Comparison of ENCODE assay signal across 28 cellular contexts in the genomic region with DNA sequence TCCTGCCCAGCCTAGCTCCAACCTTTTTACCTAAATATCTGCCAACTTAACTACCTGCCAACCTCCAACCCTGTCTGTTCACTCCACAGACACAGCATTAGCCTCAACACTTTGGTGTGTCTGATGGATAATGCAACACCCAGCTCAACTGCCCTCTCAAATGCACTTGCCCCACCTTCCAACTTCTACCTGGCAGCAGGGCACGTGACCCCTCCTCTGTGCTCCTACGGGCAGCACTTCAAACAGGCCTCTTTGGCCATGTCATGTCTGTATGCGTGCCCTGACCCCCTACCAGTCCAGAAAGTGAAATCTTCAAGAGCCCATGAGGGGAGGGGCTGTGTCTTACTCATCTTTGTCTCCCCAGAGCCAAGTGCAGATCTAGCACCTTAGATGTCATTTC. TPM values are rescaled to one million over a fixed set of nuclear protein-coding genes. Genes with fewer than 3 reads are reported as not detected.
A peak's percentile ranks its signal among the peaks of the same experiment; 100 is the strongest.
DNase-seq lines count a peak whose midpoint lies in the region; TF ChIP-seq lines count a peak whose summit lies in the region.
"Had no signal": no experiment of that assay in that cellular context is flagged by ENCODE, and none has a peak within 500 bp of the region (broad histone marks: within the 10 kb centered on the region; RNA-seq: fewer than 3 reads in every experiment).

No MANE protein-coding gene starts in this region.

- H3K27ac Mint-ChIP-seq in activated T-cell treated with anti-CD3 and anti-CD28 coated beads, Interleukin-2, amount 50 U/mL, for 24 hours, result peak overlapping the region; percentile 85
- peak overlapping the region; percentile 48 to 89 (median 79) for H3K27ac Mint-ChIP-seq in CD4-positive, alpha-beta memory T cell
- H3K27ac Mint-ChIP-seq in activated naive CD8-positive, alpha-beta T cell treated with anti-CD3 and anti-CD28 coated beads for 36 hours, result peak overlapping the region; percentile 26
- H3K27ac Mint-ChIP-seq in nephron progenitor cell, result peak overlapping the region; percentile 76
- H3K27ac Mint-ChIP-seq: stimulated activated naive B cell treated with anti-CD40 and anti-IgM and Interleukin-4, amounts not matched to agents 10 μg/mL and 1 μg/mL and 100 μg/mL, for 72 hours had no signal

- no peak for DNase-seq in activated T-cell treated with anti-CD3 and anti-CD28 coated beads, Interleukin-2, amount 50 U/mL, for 24 hours
- DNase-seq in activated T-cell treated with anti-CD3 and anti-CD28 coated beads for 4 hours (no peak), nephron progenitor cell (no peak), GM13976 (ENCODE audit: low spot score) (no peak), NOMO-1 treated with dmso at 0.1 percent for 144 hours (lab: John Stamatoyannopoulos, UW; ENCODE audit: unreplicated experiment) (no peak), SJCRH30 (no peak)
- no peak for DNase-seq in CD4-positive, alpha-beta memory T cell
- no peak for DNase-seq in activated naive CD8-positive, alpha-beta T cell treated with anti-CD3 and anti-CD28 coated beads for 36 hours
- DNase-seq: activated CD4-positive, CD25-positive, alpha-beta regulatory T cell; activated gamma-delta T cell treated with Interleukin-2 at 50 U/mL for 16 hours; anterior cingulate cortex; DMS153; foreskin melanocyte; KG1; midbrain; NCI-H1092 treated with DMSO at 0.1 percent for 48 hours; NCI-H1694 treated with DMSO at 0.1 percent for 48 hours; NCI-H446 treated with DMSO at 0.1 percent for 48 hours; NCI-H774; pancreas; SIG-M5; stimulated activated naive B cell treated with anti-CD40 and anti-IgM and Interleukin-4, amounts not matched to agents 10 μg/mL and 1 μg/mL and 100 μg/mL, for 72 hours; SW 1271; upper lobe of right lung had no signal

- H3K9me3 Mint-ChIP-seq in activated T-cell treated with anti-CD3 and anti-CD28 coated beads, Interleukin-2, amount 50 U/mL, for 24 hours, result no peaks in the 10 kb centered on the region
- H3K9me3 Mint-ChIP-seq in CD4-positive, alpha-beta memory T cell, result no peaks in the 10 kb centered on the region
- H3K9me3 Mint-ChIP-seq in activated naive CD8-positive, alpha-beta T cell treated with anti-CD3 and anti-CD28 coated beads for 36 hours, result no peaks in the 10 kb centered on the region
- no peaks in the 10 kb centered on the region for H3K9me3 Mint-ChIP-seq in nephron progenitor cell
- H3K9me3 Mint-ChIP-seq: stimulated activated naive B cell treated with anti-CD40 and anti-IgM and Interleukin-4, amounts not matched to agents 10 μg/mL and 1 μg/mL and 100 μg/mL, for 72 hours had no signal

- H3K36me3 ChIP-seq in CD4-positive, alpha-beta memory T cell (ENCODE audit: insufficient read depth, low read length), result peaks cover 81% of the 10 kb centered on the region
- H3K36me3 ChIP-seq in SJCRH30, result peaks cover 36% of the 10 kb centered on the region

- CTCF ChIA-PET in CD4-positive, alpha-beta memory T cell (lab: Charles Lee; ENCODE audit: partially characterized antibody), result interaction anchor here (1.1 to 2.6 kb wide), 2 partner anchors 16 to 59 kb away, joined by 3 to 7 read pairs; no protein-coding TSS in a partner anchor

- no peak overlapping the region for H3K27ac ChIP-seq in CD4-positive, alpha-beta memory T cell (ENCODE audit: low read depth, low read length)
- H3K27ac ChIP-seq in SJCRH30, result no peak overlapping the region
- H3K27ac ChIP-seq: A549, breast epithelium, pancreas, upper lobe of right lung had no signal

- in situ Hi-C loops in GM13976 (cut with MboI; ENCODE audit: low sequenced_read_pairs, unreplicated experiment), result no loop called here

- POLR2A ChIA-PET in CD4-positive, alpha-beta memory T cell (lab: Charles Lee; ENCODE audit: partially characterized antibody), result interaction anchor here (1.1 to 1.3 kb wide), 3 partner anchors 13 to 30 kb away, joined by 4 to 6 read pairs (median 4); a partner anchor contains a TSS

- H3K36me3 Mint-ChIP-seq in activated T-cell treated with anti-CD3 and anti-CD28 coated beads, Interleukin-2, amount 50 U/mL, for 24 hours (ENCODE audit: low read depth), result peaks cover 93% of the 10 kb centered on the region
- H3K36me3 Mint-ChIP-seq in CD4-positive, alpha-beta memory T cell, result peaks cover 66 to 90% of the 10 kb centered on the region in 2 donors
- H3K36me3 Mint-ChIP-seq in activated naive CD8-positive, alpha-beta T cell treated with anti-CD3 and anti-CD28 coated beads for 36 hours, result peaks cover 32% of the 10 kb centered on the region
- H3K36me3 Mint-ChIP-seq in nephron progenitor cell (ENCODE audit: low read depth), result peaks cover 80% of the 10 kb centered on the region

- no peaks in the 10 kb centered on the region for H3K9me3 ChIP-seq in CD4-positive, alpha-beta memory T cell (ENCODE audit: control insufficient read depth in 1 of 2, low read length in 2 of 2)
- no peaks in the 10 kb centered on the region for H3K9me3 ChIP-seq in SJCRH30 (replicated peaks)
- H3K9me3 ChIP-seq: A549, breast epithelium, HAP-1, pancreas, upper lobe of right lung had no signal

- H3K4me3 Mint-ChIP-seq in activated T-cell treated with anti-CD3 and anti-CD28 coated beads, Interleukin-2, amount 50 U/mL, for 24 hours, result no peak overlapping the region
- no peak overlapping the region for H3K4me3 Mint-ChIP-seq in CD4-positive, alpha-beta memory T cell
- H3K4me3 Mint-ChIP-seq in activated naive CD8-positive, alpha-beta T cell treated with anti-CD3 and anti-CD28 coated beads for 36 hours, result no peak overlapping the region
- H3K4me3 Mint-ChIP-seq in nephron progenitor cell, result no peak overlapping the region
- H3K4me3 Mint-ChIP-seq: stimulated activated naive B cell treated with anti-CD40 and anti-IgM and Interleukin-4, amounts not matched to agents 10 μg/mL and 1 μg/mL and 100 μg/mL, for 72 hours had no signal

- no peak overlapping the region for H3K4me3 ChIP-seq in CD4-positive, alpha-beta memory T cell (ENCODE audit: low read length in 2 of 2)
- no peak overlapping the region for H3K4me3 ChIP-seq in SJCRH30
- H3K4me3 ChIP-seq: A549, breast epithelium, GM12878, HAP-1, pancreas, upper lobe of right lung had no signal

- H3K4me1 Mint-ChIP-seq in activated T-cell treated with anti-CD3 and anti-CD28 coated beads, Interleukin-2, amount 50 U/mL, for 24 hours (ENCODE audit: low read depth), result peaks cover 38% of the 10 kb centered on the region
- peaks cover 23 to 53% (median 39%) of the 10 kb centered on the region in 4 donors for H3K4me1 Mint-ChIP-seq in CD4-positive, alpha-beta memory T cell
- H3K4me1 Mint-ChIP-seq in activated naive CD8-positive, alpha-beta T cell treated with anti-CD3 and anti-CD28 coated beads for 36 hours, result peaks cover 22% of the 10 kb centered on the region
- H3K4me1 Mint-ChIP-seq in nephron progenitor cell, result peaks cover 4% of the 10 kb centered on the region
- H3K4me1 Mint-ChIP-seq: stimulated activated naive B cell treated with anti-CD40 and anti-IgM and Interleukin-4, amounts not matched to agents 10 μg/mL and 1 μg/mL and 100 μg/mL, for 72 hours had no signal

- no peaks in the 10 kb centered on the region for H3K4me1 ChIP-seq in CD4-positive, alpha-beta memory T cell (ENCODE audit: insufficient read depth, low read length)
- H3K4me1 ChIP-seq in SJCRH30, result no peaks in the 10 kb centered on the region
- H3K4me1 ChIP-seq: A549, breast epithelium, HAP-1, pancreas had no signal

- intact Hi-C loops in CD4-positive, alpha-beta memory T cell (cut with micrococcal nuclease), result no loop called here

- no peaks in the 10 kb centered on the region for H3K27me3 Mint-ChIP-seq in activated T-cell treated with anti-CD3 and anti-CD28 coated beads, Interleukin-2, amount 50 U/mL, for 24 hours
- H3K27me3 Mint-ChIP-seq in CD4-positive, alpha-beta memory T cell, result no peaks in the 10 kb centered on the region
- no peaks in the 10 kb centered on the region for H3K27me3 Mint-ChIP-seq in activated naive CD8-positive, alpha-beta T cell treated with anti-CD3 and anti-CD28 coated beads for 36 hours
- H3K27me3 Mint-ChIP-seq in nephron progenitor cell (ENCODE audit: low read depth, poor library complexity), result no peaks in the 10 kb centered on the region
- H3K27me3 Mint-ChIP-seq: stimulated activated naive B cell treated with anti-CD40 and anti-IgM and Interleukin-4, amounts not matched to agents 10 μg/mL and 1 μg/mL and 100 μg/mL, for 72 hours had no signal

- H3K27me3 ChIP-seq in CD4-positive, alpha-beta memory T cell (ENCODE audit: insufficient read depth, low read length), result no peaks in the 10 kb centered on the region
- H3K27me3 ChIP-seq in SJCRH30, result no peaks in the 10 kb centered on the region
- H3K27me3 ChIP-seq: breast epithelium, pancreas, upper lobe of right lung had no signal

- no peak for TF ChIP-seq CTCF in nephron progenitor cell (IDR thresholded peaks at IDR 0.05)
- TF ChIP-seq CTCF in GM13976 (IDR thresholded peaks at IDR 0.05; ENCODE audit: borderline replicate concordance, control extremely low read depth, extremely low read depth, insufficient read depth, missing control alignments), result no peak

RNA-seq across cellular contexts. Expression of a gene that starts 25.5 kb away (rescaled TPM):
- total RNA-seq in CD4-positive, alpha-beta memory T cell, result 100 to 1,000 TPM; 138 to 154 TPM
- 10 to 100 TPM; 67.6 to 94.6 TPM for polyA plus RNA-seq in CD4-positive, alpha-beta memory T cell
- 10 to 100 TPM; 38.7 to 39.4 TPM for total RNA-seq in activated naive CD8-positive, alpha-beta T cell treated with anti-CD3 and anti-CD28 coated beads for 36 hours
- total RNA-seq in SJCRH30 (2014; rRNA removed; shearing (Covaris generic)), result 23.1 and 33.3 TPM in 2 replicates

RNA-seq across cellular contexts. Expression of a gene that starts 30.3 kb away (rescaled TPM):
- 10 to 100 TPM; 53.8 to 56.9 TPM for total RNA-seq in CD4-positive, alpha-beta memory T cell
- polyA plus RNA-seq in CD4-positive, alpha-beta memory T cell, result 10 to 100 TPM; 62.2 to 75.5 TPM
- 10 to 100 TPM; 60.7 to 64.7 TPM for total RNA-seq in activated naive CD8-positive, alpha-beta T cell treated with anti-CD3 and anti-CD28 coated beads for 36 hours
- total RNA-seq in SJCRH30 (2014; rRNA removed; shearing (Covaris generic)), result 70.1 and 74.3 TPM in 2 replicates

Comparison
In these comparisons a context has a peak if more than half of its experiments do, and no peak if none do; other contexts are left out.
1. H3K27ac Mint-ChIP-seq: peak in every context shown above with its lines; median percentile 85 in activated T-cell treated with anti-CD3 and anti-CD28 coated beads, Interleukin-2, amount 50 U/mL, for 24 hours; 79 in CD4-positive, alpha-beta memory T cell; 76 in nephron progenitor cell; 26 in activated naive CD8-positive, alpha-beta T cell treated with anti-CD3 and anti-CD28 coated beads for 36 hours.